ENCODE assay signal across 8 cellular contexts in genomic region chr1:109792056-109792831, GRCh38. TPM values are rescaled to one million over a fixed set of nuclear protein-coding genes. Genes with fewer than 3 reads are reported as not detected.
DNase-seq lines count a peak whose midpoint lies in the region; ATAC-seq, FAIRE-seq and TF ChIP-seq lines count a peak whose summit lies in the region.

No MANE protein-coding gene starts in this region.

- FAIRE-seq in urothelium cell line (lab: Jason Lieb, UNC) = no peak

- no peak for TF ChIP-seq CTCF in RWPE1 (conservative IDR thresholded peaks at IDR 0.05; ENCODE audit: low read depth)

- peaks cover 51 to 63% of the 10 kb centered on the region in 2 donors for H3K4me1 Mint-ChIP-seq in effector memory CD8-positive, alpha-beta T cell (ENCODE audit: low read depth in 2 of 2)

- peaks cover 6% of the 10 kb centered on the region for H3K36me3 Mint-ChIP-seq in effector memory CD8-positive, alpha-beta T cell (ENCODE audit: insufficient read depth)

- H3K27ac Mint-ChIP-seq in effector memory CD8-positive, alpha-beta T cell = peak overlapping the region; percentile 92 to 94

- no peak for ATAC-seq in effector memory CD8-positive, alpha-beta T cell (replicated peaks)

- POLR2A ChIA-PET in RWPE1 (lab: Yijun Ruan, JAX; ENCODE audit: low non-redundant PET) = no interaction called here

- CTCF ChIA-PET in RWPE1 (lab: Yijun Ruan, JAX) = interaction anchor here (0.7 to 2.3 kb wide), 5 partner anchors 15 to 314 kb away, joined by 3 to 19 read pairs (median 4); partner anchors contain the start of gene AHCYL1

- peak overlapping the region in 1 of 2 donors; percentile 3 for H3K4me3 Mint-ChIP-seq in effector memory CD8-positive, alpha-beta T cell

- DNase-seq in A172 (ENCODE audit: low spot score) = peak; percentile 92
- peak; percentile 63 for DNase-seq in GM04503 (ENCODE audit: low read depth)
- DNase-seq in RWPE1 (ENCODE audit: low spot score) = peak; percentile 54
- no peak for DNase-seq in effector memory CD8-positive, alpha-beta T cell
- peak; percentile 92 to 96 for DNase-seq in lung microvascular endothelial cell (ENCODE audit: low read depth in 2 of 2)
- peak; percentile 91 for DNase-seq in urothelium cell line (ENCODE audit: low spot score)
- DNase-seq in NCI-H128 (lab: John Stamatoyannopoulos, UW; ENCODE audit: unreplicated experiment) = no peak
- no peak for DNase-seq in DMS114 treated with DMSO at 0.1 percent for 48 hours (lab: John Stamatoyannopoulos, UW; ENCODE audit: unreplicated experiment)

- peak overlapping the region; percentile 70 for H3K27ac ChIP-seq in RWPE1

- H3K27me3 Mint-ChIP-seq in effector memory CD8-positive, alpha-beta T cell = no peaks in the 10 kb centered on the region

- no peaks in the 10 kb centered on the region for H3K9me3 Mint-ChIP-seq in effector memory CD8-positive, alpha-beta T cell

RNA-seq across cellular contexts. Expression of gene EPS8L3, which starts 28.5 kb away (rescaled TPM):
- total RNA-seq in A172 (2014; rRNA removed; shearing (Covaris generic)) = not detected in 2 replicates
- total RNA-seq in lung microvascular endothelial cell = not detected in 2 replicates

RNA-seq across cellular contexts. Expression of gene GSTM3, which starts 51.4 kb away (rescaled TPM):
- 40.8 and 49.2 TPM in 2 replicates for total RNA-seq in A172 (2014; rRNA removed; shearing (Covaris generic))
- total RNA-seq in lung microvascular endothelial cell = 36.3 and 42.9 TPM in 2 replicates

Comparison
In these comparisons a context has a peak if more than half of its experiments do, and no peak if none do; other contexts are left out.
1. DNase-seq: peak in A172 (single experiment), GM04503 (single experiment), RWPE1 (single experiment), lung microvascular endothelial cell (2 of 2) and urothelium cell line (single experiment); none in effector memory CD8-positive, alpha-beta T cell (0 of 3), NCI-H128 (single experiment) and DMS114 treated with DMSO at 0.1 percent for 48 hours (single experiment).